23 cellular contexts compared by ENCODE assay signal in the genomic region with DNA sequence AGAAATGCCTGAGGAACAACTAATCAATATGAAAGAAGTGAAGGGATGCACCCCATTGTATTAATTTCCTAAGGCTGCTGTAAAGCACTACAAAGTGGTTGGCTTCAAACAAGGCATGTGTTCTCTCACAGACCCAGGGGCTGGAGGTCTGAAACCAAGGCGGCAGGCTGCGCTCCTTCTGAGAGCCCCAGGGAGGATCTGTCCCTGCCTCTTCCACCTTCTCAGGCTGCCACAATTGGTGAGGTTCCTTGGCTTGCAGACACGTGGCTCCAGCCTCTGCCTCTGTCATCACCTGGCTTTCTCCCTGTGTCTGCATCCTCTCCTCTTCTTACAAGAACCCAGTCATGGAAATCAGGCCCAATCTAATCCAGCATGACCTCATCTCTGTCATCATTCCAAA.
A peak's percentile ranks its signal among the peaks of the same experiment; 100 is the strongest.
DNase-seq lines count a peak whose midpoint lies in the region; ATAC-seq and TF ChIP-seq lines count a peak whose summit lies in the region.
"Had no signal": no experiment of that assay in that cellular context is flagged by ENCODE, and none has a peak within 500 bp of the region (broad histone marks: within the 10 kb centered on the region; RNA-seq: fewer than 3 reads in every experiment).

No MANE protein-coding gene starts in this region.

- peak overlapping the region; percentile 82 for H3K27ac Mint-ChIP-seq in chondrocyte (ENCODE audit: unreplicated experiment)
- H3K27ac Mint-ChIP-seq: activated CD4-positive, alpha-beta memory T cell treated with anti-CD3 and anti-CD28 coated beads, Interleukin-2, amount 10 ng/mL, durations not matched to agents 7 days and 5 days had no signal

- H2BK5ac ChIP-seq in neuronal stem cell (ENCODE audit: low read length): no peak overlapping the region

- H4K8ac ChIP-seq in neuronal stem cell (ENCODE audit: low read depth, low read length): no peak overlapping the region

- no peaks in the 10 kb centered on the region for H3K27me3 Mint-ChIP-seq in chondrocyte (ENCODE audit: low read depth)
- H3K27me3 Mint-ChIP-seq: activated CD4-positive, alpha-beta memory T cell treated with anti-CD3 and anti-CD28 coated beads, Interleukin-2, amount 10 ng/mL, durations not matched to agents 7 days and 5 days had no signal

- peaks cover 0 to 6% of the 10 kb centered on the region in 2 donors for H3K36me3 ChIP-seq in neuronal stem cell (replicated peaks in 1 of 2; ENCODE audit: control insufficient read depth in 2 of 2, insufficient read depth in 2 of 2, low read length in 2 of 2)
- H3K36me3 ChIP-seq in thyroid gland: no peaks in the 10 kb centered on the region
- H3K36me3 ChIP-seq in prostate gland: no peaks in the 10 kb centered on the region
- H3K36me3 ChIP-seq: BE2C, tibial artery had no signal

- H3K9me3 ChIP-seq in neuronal stem cell (replicated peaks in 1 of 2; ENCODE audit: control insufficient read depth in 2 of 2, insufficient read depth in 1 of 2, low read depth in 1 of 2, low read length in 2 of 2) (peaks cover 2 to 8% of the 10 kb centered on the region in 2 donors), thyroid gland (no peaks in the 10 kb centered on the region), prostate gland (no peaks in the 10 kb centered on the region)
- H3K9me3 ChIP-seq: BE2C, MG63, tibial artery had no signal

- peaks cover 4 to 34% of the 10 kb centered on the region in 2 donors for H3K4me1 ChIP-seq in neuronal stem cell (ENCODE audit: control insufficient read depth in 2 of 2, insufficient read depth in 1 of 2, low read depth in 1 of 2, low read length in 2 of 2)
- H3K4me1 ChIP-seq in thyroid gland: peaks cover 24 to 44% of the 10 kb centered on the region in 2 donors
- H3K4me1 ChIP-seq in prostate gland (replicated peaks): peaks cover 3% of the 10 kb centered on the region
- H3K4me1 ChIP-seq: BE2C had no signal

- no peak overlapping the region for H3K4ac ChIP-seq in neuronal stem cell (ENCODE audit: low read length)

- no peak overlapping the region for H3K4me2 ChIP-seq in neuronal stem cell (ENCODE audit: insufficient read depth, low read length, poor library complexity, severe bottlenecking)

- no peak overlapping the region for H2BK15ac ChIP-seq in neuronal stem cell (ENCODE audit: low read length)

- H3K4me3 ChIP-seq in neuronal stem cell (ENCODE audit: low read length in 2 of 2): no peak overlapping the region
- no peak overlapping the region for H3K4me3 ChIP-seq in thyroid gland (replicated peaks in 1 of 3)
- H3K4me3 ChIP-seq in prostate gland: no peak overlapping the region
- H3K4me3 ChIP-seq: MG63, skin epidermis, tibial artery had no signal

- DNase-seq in NCI-H2029 (lab: John Stamatoyannopoulos, UW) (peak; percentile 22), NCI-H2029 treated with DMSO at 0.1 percent for 48 hours (lab: John Stamatoyannopoulos, UW) (no peak), chondrocyte (ENCODE audit: low spot score) (no peak), neuronal stem cell (ENCODE audit: low spot score) (no peak), thyroid gland (no peak), prostate gland (ENCODE audit: low spot score) (no peak)
- DNase-seq: activated CD4-positive, alpha-beta memory T cell treated with anti-CD3 and anti-CD28 coated beads, Interleukin-2, amount 10 ng/mL, durations not matched to agents 7 days and 5 days; activated CD4-positive, CD25-positive, alpha-beta regulatory T cell; activated gamma-delta T cell treated with Interleukin-2 at 50 U/mL for 16 hours; BE2C; COR-L47; GOT3; kidney glomerular epithelial cell; MG63; NCI-H1417 treated with DMSO at 0.1 percent for 48 hours; stimulated activated CD4-positive, alpha-beta T cell treated with anti-CD3 and anti-CD28 coated beads, Interleukin-2, amount 100 ng/mL, for 48 hours; stimulated activated naive CD4-positive, alpha-beta T cell; T1000; tibial artery had no signal

- no peak overlapping the region for H3K27ac ChIP-seq in neuronal stem cell (replicated peaks; ENCODE audit: low read length)
- H3K27ac ChIP-seq in thyroid gland: peak overlapping the region in 2 of 3 donors; percentile 42 to 80
- no peak overlapping the region for H3K27ac ChIP-seq in prostate gland
- H3K27ac ChIP-seq: tibial artery had no signal

- H2BK120ac ChIP-seq in neuronal stem cell (ENCODE audit: low read depth, low read length): no peak overlapping the region

- no peak for TF ChIP-seq CTCF in chondrocyte (IDR thresholded peaks at IDR 0.05)
- TF ChIP-seq CTCF in thyroid gland (IDR thresholded peaks at IDR 0.05): no peak
- no peak for TF ChIP-seq CTCF in prostate gland (IDR thresholded peaks at IDR 0.05)

- H3K27me3 ChIP-seq in neuronal stem cell (ENCODE audit: control insufficient read depth in 3 of 3, insufficient read depth in 3 of 3, low read depth in 1 of 3, low read length in 3 of 3) (no peaks in the 10 kb centered on the region), thyroid gland (no peaks in the 10 kb centered on the region), prostate gland (replicated peaks; ENCODE audit: insufficient read depth) (no peaks in the 10 kb centered on the region)
- H3K27me3 ChIP-seq: BE2C, MG63, tibial artery had no signal

- no peak overlapping the region for H2AFZ ChIP-seq in neuronal stem cell (ENCODE audit: low read length)

- no peak overlapping the region for H3K14ac ChIP-seq in neuronal stem cell (ENCODE audit: low read length)

- H4K91ac ChIP-seq in neuronal stem cell (ENCODE audit: low read depth, low read length, poor library complexity): no peak overlapping the region

- H3K79me1 ChIP-seq in neuronal stem cell (ENCODE audit: low read depth, low read length): peaks cover 25% of the 10 kb centered on the region

- H3K9ac ChIP-seq in neuronal stem cell (ENCODE audit: low read depth, low read length, poor library complexity): no peak overlapping the region

- H3K36me3 Mint-ChIP-seq in chondrocyte (ENCODE audit: low read depth): peaks cover 22% of the 10 kb centered on the region
- H3K36me3 Mint-ChIP-seq: IgD-negative memory B cell had no signal

- peak overlapping the region; percentile 23 for H3K23ac ChIP-seq in neuronal stem cell (ENCODE audit: low read depth, low read length, poor library complexity)

- H2AK5ac ChIP-seq in neuronal stem cell (ENCODE audit: low read depth, low read length): no peak overlapping the region

- no peak overlapping the region for H3K18ac ChIP-seq in neuronal stem cell (ENCODE audit: low read length)

- TF ChIP-seq POLR2A in thyroid gland (IDR thresholded peaks at IDR 0.05) (no peak), prostate gland (IDR thresholded peaks at IDR 0.05) (no peak)

- intact Hi-C loops in thyroid gland (cut with DNase I): no loop called here
- intact Hi-C loops in prostate gland (cut with DNase I): no loop called here

- no peaks in the 10 kb centered on the region for H3K9me3 Mint-ChIP-seq in chondrocyte (ENCODE audit: low read depth)
- H3K9me3 Mint-ChIP-seq: activated CD4-positive, alpha-beta memory T cell treated with anti-CD3 and anti-CD28 coated beads, Interleukin-2, amount 10 ng/mL, durations not matched to agents 7 days and 5 days; IgD-negative memory B cell had no signal

- no CpG with 5 or more reads among the region's 3 CpGs for WGBS in neuronal stem cell (ENCODE audit: extremely low coverage in 2 of 2, insufficient read length in 2 of 2, insufficient replicate concordance in 1 of 2), 2 donors
- 87 to 93% methylated on average over 3 of the region's 3 CpGs for WGBS in thyroid gland, 2 donors
- 79% methylated on average over 3 of the region's 3 CpGs for WGBS in prostate gland

- H3K4me3 Mint-ChIP-seq in chondrocyte (ENCODE audit: unreplicated experiment): no peak overlapping the region
- H3K4me3 Mint-ChIP-seq: activated CD4-positive, alpha-beta memory T cell treated with anti-CD3 and anti-CD28 coated beads, Interleukin-2, amount 10 ng/mL, durations not matched to agents 7 days and 5 days had no signal

- no peak overlapping the region for H2BK12ac ChIP-seq in neuronal stem cell (ENCODE audit: low read length)

- H3K4me1 Mint-ChIP-seq in chondrocyte (ENCODE audit: low read depth): peaks cover 43% of the 10 kb centered on the region
- H3K4me1 Mint-ChIP-seq: activated CD4-positive, alpha-beta memory T cell treated with anti-CD3 and anti-CD28 coated beads, Interleukin-2, amount 10 ng/mL, durations not matched to agents 7 days and 5 days had no signal

- ATAC-seq in GM19328 (IDR thresholded peaks at IDR 0.05; ENCODE audit: unreplicated experiment): no peak
- no peak for ATAC-seq in HG03095 (IDR thresholded peaks at IDR 0.05; ENCODE audit: unreplicated experiment)

Comparison
In these comparisons a context has a peak if more than half of its experiments do, and no peak if none do; other contexts are left out.
1. H3K27ac ChIP-seq: peak in thyroid gland (2 of 3); none in neuronal stem cell (single experiment) and prostate gland (0 of 2).